8 cellular contexts compared by ENCODE assay signal in the genomic region with DNA sequence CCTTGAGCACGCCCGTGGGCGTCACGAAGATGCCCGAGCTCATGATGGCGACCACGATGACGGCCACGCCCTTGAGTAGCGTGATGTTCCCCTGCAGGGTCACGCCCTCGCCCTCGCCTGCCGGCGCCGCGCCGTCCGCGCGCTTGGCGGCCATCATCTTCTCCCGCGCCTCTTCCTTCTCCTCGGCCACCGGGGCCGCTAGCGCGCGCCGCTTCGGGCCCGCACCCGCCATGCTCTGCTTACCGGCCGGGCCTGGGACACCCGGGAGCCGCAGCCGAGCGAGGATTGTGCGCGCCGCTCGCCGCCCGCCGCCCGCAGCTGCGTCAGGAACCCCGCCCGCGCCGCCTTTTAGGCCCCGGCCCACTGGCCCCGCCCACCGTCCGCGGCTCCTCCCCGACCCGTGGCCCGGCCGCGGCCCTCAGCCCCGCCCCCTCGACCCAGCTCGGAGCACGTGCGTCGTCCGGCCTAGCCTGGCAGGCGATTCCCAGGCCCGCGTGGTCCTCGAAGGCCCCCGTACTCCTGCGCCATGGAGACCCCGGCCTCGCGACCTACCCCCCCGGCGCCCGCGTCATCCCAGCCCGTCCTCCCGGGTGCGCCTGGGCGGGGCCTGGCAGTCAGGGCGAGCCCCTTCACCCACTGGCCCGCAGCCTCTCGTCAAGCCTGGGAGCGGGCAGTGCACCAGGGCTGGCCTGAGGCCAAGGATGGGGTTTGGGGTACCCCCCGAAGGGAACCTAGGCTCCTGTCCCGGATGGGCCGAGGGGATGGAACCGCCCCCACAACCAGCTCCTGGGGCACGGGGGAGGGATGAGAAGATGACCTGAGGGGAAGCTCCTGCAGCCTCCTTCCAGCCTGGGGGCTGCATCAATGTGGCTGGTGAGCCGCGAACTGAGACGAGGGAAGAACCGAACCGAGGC.
A peak's percentile ranks its signal among the peaks of the same experiment; 100 is the strongest.
DNase-seq lines count a peak whose midpoint lies in the region; ATAC-seq, FAIRE-seq and TF ChIP-seq lines count a peak whose summit lies in the region.
"Not testable (repeated sequence)": the region's sequence is repeated elsewhere in the genome, so short reads cannot be mapped to it uniquely, and the experiment has no call there.

No MANE protein-coding gene starts in this region.

- H3K9me3 Mint-ChIP-seq in astrocyte (ENCODE audit: unreplicated experiment): not testable (repeated sequence)

- H3K4me3 ChIP-seq in astrocyte (ENCODE audit: insufficient read depth, low read depth, low read length) (peak overlapping the region; percentile 85), hepatocyte (peak overlapping the region; percentile 70), aorta (ENCODE audit: low read length in 2 of 2) (peak overlapping the region; percentile 53 to 63)

- TF ChIP-seq CTCF in astrocyte (IDR thresholded peaks at IDR 0.05; ENCODE audit: insufficient read depth, low read depth, low read length); hepatocyte (IDR thresholded peaks at IDR 0.05; ENCODE audit: poor library complexity): not testable (repeated sequence)

- H2AFZ ChIP-seq in astrocyte (ENCODE audit: low read depth, low read length) (peak overlapping the region; percentile 77), hepatocyte (peak overlapping the region; percentile 54)

- peak; percentile 59 for FAIRE-seq in GM18507 (lab: Jason Lieb, UNC)
- FAIRE-seq in astrocyte (lab: Jason Lieb, UNC): not testable (repeated sequence)

- peak overlapping the region; percentile 92 for H3K9ac ChIP-seq in astrocyte (ENCODE audit: low read length)

- H3K4me1 ChIP-seq in astrocyte (ENCODE audit: insufficient read depth, low read length) (peaks cover 17% of the 10 kb centered on the region), hepatocyte (ENCODE audit: insufficient read depth) (peaks cover 26% of the 10 kb centered on the region)
- not testable (repeated sequence) for H3K4me1 ChIP-seq in aorta (ENCODE audit: control insufficient read depth in 1 of 2, insufficient read depth in 2 of 2, low read length in 2 of 2)

- H3K9me2 ChIP-seq in hepatocyte (replicated peaks; ENCODE audit: insufficient read depth): not testable (repeated sequence)

- peaks cover 32% of the 10 kb centered on the region for H4K20me1 ChIP-seq in astrocyte (ENCODE audit: insufficient read depth, low read length)
- peaks cover 17% of the 10 kb centered on the region for H4K20me1 ChIP-seq in hepatocyte (ENCODE audit: insufficient read depth, poor library complexity, severe bottlenecking)

- H3K27me3 Mint-ChIP-seq in astrocyte (ENCODE audit: low read depth, unreplicated experiment): not testable (repeated sequence)

- H3K4me1 Mint-ChIP-seq in astrocyte (ENCODE audit: low read depth, unreplicated experiment): peaks cover 13% of the 10 kb centered on the region

- ATAC-seq in HG02970 (IDR thresholded peaks at IDR 0.05; ENCODE audit: low FRiP score, unreplicated experiment) (peak; percentile 62), aorta (ENCODE audit: low FRiP score) (peak; percentile 93)

- H3K79me2 ChIP-seq in astrocyte (ENCODE audit: insufficient read depth, low read length): peaks cover 41% of the 10 kb centered on the region
- peaks cover 42% of the 10 kb centered on the region for H3K79me2 ChIP-seq in hepatocyte

- peak overlapping the region; percentile 88 for H3K4me2 ChIP-seq in astrocyte (ENCODE audit: low read length)
- H3K4me2 ChIP-seq in hepatocyte: peak overlapping the region; percentile 92

- not testable (repeated sequence) for H3K36me3 ChIP-seq in astrocyte (ENCODE audit: insufficient read depth, low read length); hepatocyte (replicated peaks; ENCODE audit: insufficient read depth, low read depth); aorta (ENCODE audit: control insufficient read depth in 1 of 2, insufficient read depth in 2 of 2, low read length in 1 of 2)

- H3K4me3 Mint-ChIP-seq in astrocyte (ENCODE audit: unreplicated experiment): peak overlapping the region; percentile 93

- H3K36me3 Mint-ChIP-seq in astrocyte (ENCODE audit: low read depth, unreplicated experiment): not testable (repeated sequence)

- H3K9me3 ChIP-seq in astrocyte (ENCODE audit: insufficient read depth, low read depth, low read length); hepatocyte (ENCODE audit: low read depth); aorta (ENCODE audit: control insufficient read depth, low read length): not testable (repeated sequence)

- 6% methylated on average over 84 of the region's 101 CpGs for WGBS in hepatocyte (ENCODE audit: low lambda C conversion rate, missing lambda C conversion rate)
- WGBS in aorta, 2 donors: 3 to 5% methylated on average over 95 to 99 of the region's 101 CpGs

- H3K27ac ChIP-seq in astrocyte (ENCODE audit: low read depth, low read length) (peak overlapping the region; percentile 96), hepatocyte (peak overlapping the region; percentile 91), aorta (ENCODE audit: low read depth in 1 of 2, low read length in 2 of 2) (peak overlapping the region; percentile 31 to 79)

- DNase-seq in GM18507 (ENCODE audit: extremely low spot score, insufficient read length, low read depth) (peak; percentile 82), NCI-H187 (lab: John Stamatoyannopoulos, UW) (peak; percentile 42 to 44), T-helper 22 cell (ENCODE audit: low read depth) (peak; percentile 91), astrocyte (ENCODE audit: low read depth) (peak; percentile 74), hepatocyte (ENCODE audit: low spot score) (peak; percentile 100), renal cortical epithelial cell (ENCODE audit: low read depth) (peak; percentile 56), aorta (peak; percentile 95 to 100)

- H3K27me3 ChIP-seq in astrocyte (ENCODE audit: insufficient read depth, low read length); hepatocyte; aorta (ENCODE audit: control insufficient read depth in 1 of 2, insufficient read depth in 2 of 2, low read length in 1 of 2): not testable (repeated sequence)

- intact Hi-C loops in aorta (cut with DNase I): not testable (repeated sequence)

- H3K27ac Mint-ChIP-seq in astrocyte (ENCODE audit: unreplicated experiment): peak overlapping the region; percentile 97

Comparison
In these comparisons a context has a peak if more than half of its experiments do, and no peak if none do; other contexts are left out.
1. Peak in every context shown above with its lines: DNase-seq, ATAC-seq, H3K4me3 ChIP-seq and H3K27ac ChIP-seq.
2. DNase-seq: peak in every context shown above with its lines; median percentile 100 in hepatocyte; 98 in aorta; 91 in T-helper 22 cell; 82 in GM18507; 74 in astrocyte; 56 in renal cortical epithelial cell; 43 in NCI-H187.